ENCODE assay signal across 8 cellular contexts in the genomic region with DNA sequence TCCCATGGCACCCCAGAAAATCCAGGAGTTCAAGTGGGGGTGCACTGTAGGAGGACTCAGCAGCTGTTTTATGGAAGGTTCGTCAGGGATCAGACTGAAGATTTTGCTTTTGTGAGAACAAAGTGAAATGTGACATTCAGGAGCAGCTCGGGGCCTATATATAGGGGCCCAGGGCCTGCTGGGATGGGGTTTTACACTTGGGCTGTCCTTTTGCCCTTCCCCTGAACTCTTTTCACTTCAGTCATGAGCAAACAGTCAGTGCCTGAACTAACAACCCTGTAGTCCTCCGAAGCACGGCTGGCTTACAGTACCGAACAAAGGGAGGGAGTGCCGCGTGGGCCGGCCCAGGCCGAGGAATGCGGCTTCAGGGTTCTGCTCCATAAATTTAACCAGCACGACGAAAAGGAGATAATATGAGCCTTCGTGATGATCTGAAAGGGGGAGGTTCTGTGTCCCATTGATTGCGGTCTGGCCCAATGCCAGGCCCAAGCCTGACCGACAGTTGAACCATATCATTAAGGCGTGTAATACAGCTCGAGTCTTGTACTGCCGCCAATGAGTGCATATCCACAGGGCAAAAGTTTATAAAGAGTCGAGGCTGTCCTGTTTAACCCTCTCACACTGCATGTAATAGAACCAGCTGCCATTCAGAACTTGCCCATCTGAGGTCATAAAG.
DNase-seq lines count a peak whose midpoint lies in the region; ATAC-seq lines count a peak whose summit lies in the region.

No MANE protein-coding gene starts in this region.

- POLR2A ChIA-PET in activated CD4-positive, alpha-beta memory T cell treated with anti-CD3 and anti-CD28 coated beads, Interleukin-2, amount 10 ng/mL, durations not matched to agents 7 days and 5 days (lab: Charles Lee): interaction anchor here (0.7 to 5.5 kb wide), 6 partner anchors 29 to 570 kb away, joined by 4 to 41 read pairs (median 4); no protein-coding TSS in a partner anchor

- peaks cover 81% of the 10 kb centered on the region for H3K4me1 Mint-ChIP-seq in activated CD4-positive, alpha-beta memory T cell treated with anti-CD3 and anti-CD28 coated beads, Interleukin-2, amount 10 ng/mL, durations not matched to agents 7 days and 5 days

- CTCF ChIA-PET in activated CD4-positive, alpha-beta memory T cell treated with anti-CD3 and anti-CD28 coated beads, Interleukin-2, amount 10 ng/mL, durations not matched to agents 7 days and 5 days (lab: Charles Lee): interaction anchor here (0.9 to 1.4 kb wide), 3 partner anchors 9 to 44 kb away, joined by 3 read pairs; no protein-coding TSS in a partner anchor

- ATAC-seq in GM19397 (IDR thresholded peaks at IDR 0.05; ENCODE audit: unreplicated experiment) (no peak), GM21515 (IDR thresholded peaks at IDR 0.05; ENCODE audit: unreplicated experiment) (no peak)

- no peak overlapping the region for H3K4me3 Mint-ChIP-seq in activated CD4-positive, alpha-beta memory T cell treated with anti-CD3 and anti-CD28 coated beads, Interleukin-2, amount 10 ng/mL, durations not matched to agents 7 days and 5 days

- no peaks in the 10 kb centered on the region for H3K27me3 Mint-ChIP-seq in activated CD4-positive, alpha-beta memory T cell treated with anti-CD3 and anti-CD28 coated beads, Interleukin-2, amount 10 ng/mL, durations not matched to agents 7 days and 5 days

- H3K27ac Mint-ChIP-seq in activated CD4-positive, alpha-beta memory T cell treated with anti-CD3 and anti-CD28 coated beads, Interleukin-2, amount 10 ng/mL, durations not matched to agents 7 days and 5 days: peak overlapping the region; percentile 70

- H3K9me3 Mint-ChIP-seq in activated CD4-positive, alpha-beta memory T cell treated with anti-CD3 and anti-CD28 coated beads, Interleukin-2, amount 10 ng/mL, durations not matched to agents 7 days and 5 days: no peaks in the 10 kb centered on the region

- peak; percentile 10 for DNase-seq in GF-D8 (lab: John Stamatoyannopoulos, UW)
- DNase-seq in NCI-H1105 treated with DMSO at 0.1 percent for 48 hours (lab: John Stamatoyannopoulos, UW): peak; percentile 98
- DNase-seq in activated CD4-positive, alpha-beta memory T cell treated with anti-CD3 and anti-CD28 coated beads, Interleukin-2, amount 10 ng/mL, durations not matched to agents 7 days and 5 days: no peak
- peak; percentile 100 for DNase-seq in glomerular visceral epithelial cell (ENCODE audit: extremely low spot score)
- peak; percentile 71 for DNase-seq in pulmonary artery endothelial cell (ENCODE audit: low read depth, low spot score)
- no peak for DNase-seq in effector CD4-positive, alpha-beta T cell

- peaks cover 20% of the 10 kb centered on the region for H3K36me3 Mint-ChIP-seq in activated CD4-positive, alpha-beta memory T cell treated with anti-CD3 and anti-CD28 coated beads, Interleukin-2, amount 10 ng/mL, durations not matched to agents 7 days and 5 days (ENCODE audit: low read depth)

Comparison
In these comparisons a context has a peak if more than half of its experiments do, and no peak if none do; other contexts are left out.
1. DNase-seq: peak in GF-D8 (single experiment), NCI-H1105 treated with DMSO at 0.1 percent for 48 hours (single experiment), glomerular visceral epithelial cell (single experiment) and pulmonary artery endothelial cell (single experiment); none in activated CD4-positive, alpha-beta memory T cell treated with anti-CD3 and anti-CD28 coated beads, Interleukin-2, amount 10 ng/mL, durations not matched to agents 7 days and 5 days (single experiment) and effector CD4-positive, alpha-beta T cell (single experiment).